In genomic region chrX:37684918-37685317, GRCh38 we compare ENCODE assay signal across 10 cellular contexts. TPM values are rescaled to one million over a fixed set of nuclear protein-coding genes. Genes with fewer than 3 reads are reported as not detected.
DNase-seq lines count a peak whose midpoint lies in the region; ATAC-seq and TF ChIP-seq lines count a peak whose summit lies in the region.
"Had no signal": no experiment of that assay in that cellular context is flagged by ENCODE, and none has a peak within 500 bp of the region (broad histone marks: within the 10 kb centered on the region; RNA-seq: fewer than 3 reads in every experiment).

No MANE protein-coding gene starts in this region.

- WGBS in stomach, 5 donors = 45 to 64% (median 51%) methylated on average over 4 of the region's 4 CpGs

- no peak for TF ChIP-seq POLR2A in stomach (IDR thresholded peaks at IDR 0.05)

- H3K9me3 ChIP-seq in stomach = peaks cover 0 to 5% (median 0%) of the 10 kb centered on the region in 4 donors

- H3K4me3 ChIP-seq in stomach = peak overlapping the region in 1 of 4 donors; percentile 50

- POLR2A ChIA-PET in activated CD8-positive, alpha-beta T cell treated with anti-CD3 and anti-CD28 coated beads for 36 hours (lab: Charles Lee) = no interaction called here
- POLR2A ChIA-PET in activated CD8-positive, alpha-beta T cell treated with anti-CD3 and anti-CD28 coated beads, Interleukin-2, amount 10 ng/mL, durations not matched to agents 7 days and 5 days (lab: Charles Lee) = no interaction called here

- peak overlapping the region; percentile 83 to 99 (median 86) for H3K27ac ChIP-seq in stomach
- H3K27ac ChIP-seq: C4-2B had no signal

- H3K4me1 Mint-ChIP-seq in activated CD8-positive, alpha-beta T cell treated with anti-CD3 and anti-CD28 coated beads for 36 hours (ENCODE audit: low read depth) = no peaks in the 10 kb centered on the region
- H3K4me1 Mint-ChIP-seq in activated CD8-positive, alpha-beta T cell treated with anti-CD3 and anti-CD28 coated beads, Interleukin-2, amount 10 ng/mL, durations not matched to agents 7 days and 5 days (ENCODE audit: low read depth) = peaks cover 5% of the 10 kb centered on the region

- no peaks in the 10 kb centered on the region for H3K36me3 Mint-ChIP-seq in activated CD8-positive, alpha-beta T cell treated with anti-CD3 and anti-CD28 coated beads for 36 hours (ENCODE audit: low read depth)
- no peaks in the 10 kb centered on the region for H3K36me3 Mint-ChIP-seq in activated CD8-positive, alpha-beta T cell treated with anti-CD3 and anti-CD28 coated beads, Interleukin-2, amount 10 ng/mL, durations not matched to agents 7 days and 5 days (ENCODE audit: low read depth)

- intact Hi-C loops in activated CD8-positive, alpha-beta T cell treated with anti-CD3 and anti-CD28 coated beads for 36 hours (cut with micrococcal nuclease) = no loop called here
- intact Hi-C loops in left ventricle myocardium superior (cut with micrococcal nuclease) (no loop called here), stomach (cut with DNase I; ENCODE audit: low total_unique reads) (no loop called here)

- H3K27me3 Mint-ChIP-seq in activated CD8-positive, alpha-beta T cell treated with anti-CD3 and anti-CD28 coated beads for 36 hours = peaks cover 4% of the 10 kb centered on the region
- H3K27me3 Mint-ChIP-seq in activated CD8-positive, alpha-beta T cell treated with anti-CD3 and anti-CD28 coated beads, Interleukin-2, amount 10 ng/mL, durations not matched to agents 7 days and 5 days (ENCODE audit: low read depth) = peaks cover 9% of the 10 kb centered on the region
- H3K27me3 Mint-ChIP-seq: activated B cell treated with CpG ODN at 0.5 μM for 24 hours had no signal

- no peaks in the 10 kb centered on the region for H3K9me3 Mint-ChIP-seq in activated CD8-positive, alpha-beta T cell treated with anti-CD3 and anti-CD28 coated beads for 36 hours
- H3K9me3 Mint-ChIP-seq in activated CD8-positive, alpha-beta T cell treated with anti-CD3 and anti-CD28 coated beads, Interleukin-2, amount 10 ng/mL, durations not matched to agents 7 days and 5 days (ENCODE audit: insufficient read depth) = no peaks in the 10 kb centered on the region
- H3K9me3 Mint-ChIP-seq: activated B cell treated with CpG ODN at 0.5 μM for 24 hours had no signal

- TF ChIP-seq CTCF in activated CD8-positive, alpha-beta T cell treated with anti-CD3 and anti-CD28 coated beads for 36 hours (IDR thresholded peaks at IDR 0.05) = no peak
- TF ChIP-seq CTCF in stomach (IDR thresholded peaks at IDR 0.05) = no peak

- DNase-seq in activated CD8-positive, alpha-beta T cell treated with anti-CD3 and anti-CD28 coated beads for 36 hours = no peak
- no peak for DNase-seq in activated CD8-positive, alpha-beta T cell treated with anti-CD3 and anti-CD28 coated beads, Interleukin-2, amount 10 ng/mL, durations not matched to agents 7 days and 5 days
- DNase-seq in SHP77 treated with DMSO at 0.1 percent for 48 hours (lab: John Stamatoyannopoulos, UW) (peak; percentile 14), left ventricle myocardium superior (no peak), stomach (no peak), T-helper 1 cell (no peak), superior temporal gyrus (ENCODE audit: extremely low spot score) (no peak)

- no peaks in the 10 kb centered on the region for H3K36me3 ChIP-seq in stomach

- peaks cover 0 to 4% (median 0%) of the 10 kb centered on the region in 3 donors for H3K27me3 ChIP-seq in stomach

- CTCF ChIA-PET in activated CD8-positive, alpha-beta T cell treated with anti-CD3 and anti-CD28 coated beads for 36 hours (lab: Charles Lee) = no interaction called here
- CTCF ChIA-PET in activated CD8-positive, alpha-beta T cell treated with anti-CD3 and anti-CD28 coated beads, Interleukin-2, amount 10 ng/mL, durations not matched to agents 7 days and 5 days (lab: Charles Lee) = no interaction called here

- H3K4me1 ChIP-seq in stomach = peaks cover 0 to 14% (median 7%) of the 10 kb centered on the region in 4 donors

- no peak overlapping the region for H3K27ac Mint-ChIP-seq in activated CD8-positive, alpha-beta T cell treated with anti-CD3 and anti-CD28 coated beads for 36 hours
- no peak overlapping the region for H3K27ac Mint-ChIP-seq in activated CD8-positive, alpha-beta T cell treated with anti-CD3 and anti-CD28 coated beads, Interleukin-2, amount 10 ng/mL, durations not matched to agents 7 days and 5 days
- H3K27ac Mint-ChIP-seq: activated B cell treated with CpG ODN at 0.5 μM for 24 hours had no signal

- TF ChIP-seq EP300 in stomach (IDR thresholded peaks at IDR 0.05) = no peak

- no peak for ATAC-seq in activated CD8-positive, alpha-beta T cell treated with anti-CD3 and anti-CD28 coated beads for 36 hours
- no peak for ATAC-seq in activated CD8-positive, alpha-beta T cell treated with anti-CD3 and anti-CD28 coated beads, Interleukin-2, amount 10 ng/mL, durations not matched to agents 7 days and 5 days
- ATAC-seq in left ventricle myocardium superior (peak; percentile 20), HG03439 (IDR thresholded peaks at IDR 0.05; ENCODE audit: unreplicated experiment) (no peak)

- peak overlapping the region; percentile 19 for H3K4me3 Mint-ChIP-seq in activated CD8-positive, alpha-beta T cell treated with anti-CD3 and anti-CD28 coated beads for 36 hours
- no peak overlapping the region for H3K4me3 Mint-ChIP-seq in activated CD8-positive, alpha-beta T cell treated with anti-CD3 and anti-CD28 coated beads, Interleukin-2, amount 10 ng/mL, durations not matched to agents 7 days and 5 days

RNA-seq across cellular contexts. Expression of gene XK, which starts 0.7 kb away (rescaled TPM):
- under 1 TPM in 1 of 2 experiments, not detected in 1; 0.07 TPM for total RNA-seq in activated CD8-positive, alpha-beta T cell treated with anti-CD3 and anti-CD28 coated beads for 36 hours
- total RNA-seq in activated CD8-positive, alpha-beta T cell treated with anti-CD3 and anti-CD28 coated beads, Interleukin-2, amount 10 ng/mL, durations not matched to agents 7 days and 5 days = not detected
- 8.7 TPM for total RNA-seq in left ventricle myocardium superior
- total RNA-seq in stomach = 10 to 100 TPM; 10.5 to 47.7 (median 17.0) TPM
- 10 to 100 TPM in 1 of 3 donors, 1 to 10 TPM in 2; 1.1 to 11.9 (median 2.2) TPM for polyA plus RNA-seq in stomach
